ENCODE assay signal across 1 cellular context in the genomic region with DNA sequence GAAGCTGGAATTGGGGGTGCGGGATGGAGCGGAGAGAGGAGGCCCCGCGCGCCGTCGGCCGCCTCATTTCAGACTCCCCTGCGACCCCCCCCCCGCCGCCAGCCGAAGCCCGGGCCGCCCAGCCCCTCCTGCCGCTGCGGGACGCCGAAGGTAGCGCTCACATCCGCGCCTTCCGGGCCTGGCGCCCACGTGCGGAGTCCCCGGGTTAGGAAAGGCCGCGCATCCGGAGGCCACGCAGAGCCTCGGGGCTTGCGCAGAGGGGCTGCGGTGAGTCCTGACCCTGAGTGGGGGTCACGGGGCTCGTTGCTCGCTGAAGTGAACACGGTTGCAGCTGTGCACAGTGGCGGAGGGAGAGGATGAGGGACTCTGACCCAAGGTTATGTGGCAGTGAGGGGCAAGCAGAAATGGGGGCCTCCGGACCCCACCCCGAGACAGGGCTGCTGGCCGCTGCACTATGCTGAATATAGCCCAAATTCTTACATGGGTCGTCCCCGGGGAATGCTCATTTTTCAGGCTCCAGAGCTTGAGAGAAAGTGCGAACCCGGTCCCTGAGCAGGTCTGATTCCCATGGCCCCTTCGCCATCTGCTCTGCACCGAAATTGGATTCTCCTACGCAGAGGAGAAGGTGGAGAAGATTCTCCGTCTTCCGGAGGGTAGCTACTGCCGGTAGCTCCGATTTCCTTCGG.
TF ChIP-seq lines count a peak whose summit lies in the region.

No MANE protein-coding gene starts in this region.

TF ChIP-seq in HepG2, 621 proteins besides CTCF, POLR2A, EP300 and RAD21 (continued from another document and continues in another):
- TF ChIP-seq, protein P1, sequence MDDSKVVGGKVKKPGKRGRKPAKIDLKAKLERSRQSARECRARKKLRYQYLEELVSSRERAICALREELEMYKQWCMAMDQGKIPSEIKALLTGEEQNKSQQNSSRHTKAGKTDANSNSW (CRISPR knock-in tag; IDR thresholded peaks at IDR 0.05; ENCODE audit: borderline replicate concordance) = no peak; the same call in 1 of the 2 replicates
- 0 out of 2 replicates have a peak, but pooled peaks have one; percentile 65 for TF ChIP-seq SALL1 (CRISPR knock-in tag; IDR thresholded peaks at IDR 0.05)
- TF ChIP-seq, protein P2, sequence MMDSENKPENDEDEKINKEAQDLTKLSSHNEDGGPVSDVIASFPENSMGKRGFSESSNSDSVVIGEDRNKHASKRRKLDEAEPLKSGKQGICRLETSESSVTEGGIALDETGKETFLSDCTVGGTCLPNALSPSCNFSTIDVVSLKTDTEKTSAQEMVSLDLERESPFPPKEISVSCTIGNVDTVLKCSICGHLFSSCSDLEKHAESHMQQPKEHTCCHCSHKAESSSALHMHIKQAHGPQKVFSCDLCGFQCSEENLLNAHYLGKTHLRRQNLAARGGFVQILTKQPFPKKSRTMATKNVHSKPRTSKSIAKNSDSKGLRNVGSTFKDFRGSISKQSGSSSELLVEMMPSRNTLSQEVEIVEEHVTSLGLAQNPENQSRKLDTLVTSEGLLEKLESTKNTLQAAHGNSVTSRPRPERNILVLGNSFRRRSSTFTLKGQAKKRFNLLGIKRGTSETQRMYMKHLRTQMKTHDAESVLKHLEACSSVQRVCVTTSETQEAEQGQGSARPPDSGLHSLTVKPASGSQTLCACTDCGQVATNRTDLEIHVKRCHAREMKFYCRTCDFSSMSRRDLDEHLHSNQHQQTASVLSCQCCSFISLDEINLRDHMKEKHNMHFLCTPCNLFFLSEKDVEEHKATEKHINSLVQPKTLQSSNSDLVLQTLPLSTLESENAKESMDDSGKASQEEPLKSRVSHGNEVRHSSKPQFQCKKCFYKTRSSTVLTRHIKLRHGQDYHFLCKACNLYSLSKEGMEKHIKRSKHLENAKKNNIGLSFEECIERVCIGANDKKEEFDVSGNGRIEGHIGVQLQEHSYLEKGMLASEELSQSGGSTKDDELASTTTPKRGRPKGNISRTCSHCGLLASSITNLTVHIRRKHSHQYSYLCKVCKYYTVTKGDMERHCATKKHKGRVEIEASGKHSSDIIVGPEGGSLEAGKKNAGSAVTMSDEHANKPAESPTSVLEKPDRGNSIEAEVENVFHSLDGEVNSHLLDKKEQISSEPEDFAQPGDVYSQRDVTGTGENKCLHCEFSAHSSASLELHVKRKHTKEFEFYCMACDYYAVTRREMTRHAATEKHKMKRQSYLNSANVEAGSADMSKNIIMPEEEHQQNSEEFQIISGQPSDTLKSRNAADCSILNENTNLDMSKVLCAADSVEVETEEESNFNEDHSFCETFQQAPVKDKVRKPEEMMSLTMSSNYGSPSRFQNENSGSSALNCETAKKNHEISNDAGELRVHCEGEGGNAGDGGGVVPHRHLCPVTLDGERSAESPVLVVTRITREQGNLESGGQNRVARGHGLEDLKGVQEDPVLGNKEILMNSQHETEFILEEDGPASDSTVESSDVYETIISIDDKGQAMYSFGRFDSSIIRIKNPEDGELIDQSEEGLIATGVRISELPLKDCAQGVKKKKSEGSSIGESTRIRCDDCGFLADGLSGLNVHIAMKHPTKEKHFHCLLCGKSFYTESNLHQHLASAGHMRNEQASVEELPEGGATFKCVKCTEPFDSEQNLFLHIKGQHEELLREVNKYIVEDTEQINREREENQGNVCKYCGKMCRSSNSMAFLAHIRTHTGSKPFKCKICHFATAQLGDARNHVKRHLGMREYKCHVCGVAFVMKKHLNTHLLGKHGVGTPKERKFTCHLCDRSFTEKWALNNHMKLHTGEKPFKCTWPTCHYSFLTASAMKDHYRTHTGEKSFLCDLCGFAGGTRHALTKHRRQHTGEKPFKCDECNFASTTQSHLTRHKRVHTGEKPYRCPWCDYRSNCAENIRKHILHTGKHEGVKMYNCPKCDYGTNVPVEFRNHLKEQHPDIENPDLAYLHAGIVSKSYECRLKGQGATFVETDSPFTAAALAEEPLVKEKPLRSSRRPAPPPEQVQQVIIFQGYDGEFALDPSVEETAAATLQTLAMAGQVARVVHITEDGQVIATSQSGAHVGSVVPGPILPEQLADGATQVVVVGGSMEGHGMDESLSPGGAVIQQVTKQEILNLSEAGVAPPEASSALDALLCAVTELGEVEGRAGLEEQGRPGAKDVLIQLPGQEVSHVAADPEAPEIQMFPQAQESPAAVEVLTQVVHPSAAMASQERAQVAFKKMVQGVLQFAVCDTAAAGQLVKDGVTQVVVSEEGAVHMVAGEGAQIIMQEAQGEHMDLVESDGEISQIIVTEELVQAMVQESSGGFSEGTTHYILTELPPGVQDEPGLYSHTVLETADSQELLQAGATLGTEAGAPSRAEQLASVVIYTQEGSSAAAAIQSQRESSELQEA (CRISPR knock-in tag; IDR thresholded peaks at IDR 0.05; ENCODE audit: not compliant biosample characterization) = peak; percentile 61
- peak; percentile 64 for TF ChIP-seq PHF8 (CRISPR knock-in tag; IDR thresholded peaks at IDR 0.05)
- 0 out of 2 replicates have a peak, but pooled peaks have one; percentile 43 for TF ChIP-seq ZNF672 (CRISPR knock-in tag; IDR thresholded peaks at IDR 0.05)
- TF ChIP-seq TCF7L2 (IDR thresholded peaks at IDR 0.05; ENCODE audit: low read depth, low read length) = no peak
- TF ChIP-seq GABPA (IDR thresholded peaks at IDR 0.05; ENCODE audit: low read depth, low read length) = peak; percentile 33
- no peak for TF ChIP-seq GABPA (CRISPR knock-in tag; IDR thresholded peaks at IDR 0.05; ENCODE audit: low read depth)
- TF ChIP-seq, protein P3, sequence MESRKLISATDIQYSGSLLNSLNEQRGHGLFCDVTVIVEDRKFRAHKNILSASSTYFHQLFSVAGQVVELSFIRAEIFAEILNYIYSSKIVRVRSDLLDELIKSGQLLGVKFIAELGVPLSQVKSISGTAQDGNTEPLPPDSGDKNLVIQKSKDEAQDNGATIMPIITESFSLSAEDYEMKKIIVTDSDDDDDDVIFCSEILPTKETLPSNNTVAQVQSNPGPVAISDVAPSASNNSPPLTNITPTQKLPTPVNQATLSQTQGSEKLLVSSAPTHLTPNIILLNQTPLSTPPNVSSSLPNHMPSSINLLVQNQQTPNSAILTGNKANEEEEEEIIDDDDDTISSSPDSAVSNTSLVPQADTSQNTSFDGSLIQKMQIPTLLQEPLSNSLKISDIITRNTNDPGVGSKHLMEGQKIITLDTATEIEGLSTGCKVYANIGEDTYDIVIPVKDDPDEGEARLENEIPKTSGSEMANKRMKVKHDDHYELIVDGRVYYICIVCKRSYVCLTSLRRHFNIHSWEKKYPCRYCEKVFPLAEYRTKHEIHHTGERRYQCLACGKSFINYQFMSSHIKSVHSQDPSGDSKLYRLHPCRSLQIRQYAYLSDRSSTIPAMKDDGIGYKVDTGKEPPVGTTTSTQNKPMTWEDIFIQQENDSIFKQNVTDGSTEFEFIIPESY (CRISPR knock-in tag; IDR thresholded peaks at IDR 0.05) = no peak
- peak; percentile 76; the same call in 1 of the 2 replicates for TF ChIP-seq ZNF333 (CRISPR knock-in tag; IDR thresholded peaks at IDR 0.05; ENCODE audit: borderline replicate concordance)
- TF ChIP-seq, protein P4, sequence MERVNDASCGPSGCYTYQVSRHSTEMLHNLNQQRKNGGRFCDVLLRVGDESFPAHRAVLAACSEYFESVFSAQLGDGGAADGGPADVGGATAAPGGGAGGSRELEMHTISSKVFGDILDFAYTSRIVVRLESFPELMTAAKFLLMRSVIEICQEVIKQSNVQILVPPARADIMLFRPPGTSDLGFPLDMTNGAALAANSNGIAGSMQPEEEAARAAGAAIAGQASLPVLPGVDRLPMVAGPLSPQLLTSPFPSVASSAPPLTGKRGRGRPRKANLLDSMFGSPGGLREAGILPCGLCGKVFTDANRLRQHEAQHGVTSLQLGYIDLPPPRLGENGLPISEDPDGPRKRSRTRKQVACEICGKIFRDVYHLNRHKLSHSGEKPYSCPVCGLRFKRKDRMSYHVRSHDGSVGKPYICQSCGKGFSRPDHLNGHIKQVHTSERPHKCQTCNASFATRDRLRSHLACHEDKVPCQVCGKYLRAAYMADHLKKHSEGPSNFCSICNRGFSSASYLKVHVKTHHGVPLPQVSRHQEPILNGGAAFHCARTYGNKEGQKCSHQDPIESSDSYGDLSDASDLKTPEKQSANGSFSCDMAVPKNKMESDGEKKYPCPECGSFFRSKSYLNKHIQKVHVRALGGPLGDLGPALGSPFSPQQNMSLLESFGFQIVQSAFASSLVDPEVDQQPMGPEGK (CRISPR knock-in tag; IDR thresholded peaks at IDR 0.05) = no peak
- TF ChIP-seq ZNF839 (CRISPR knock-in tag; IDR thresholded peaks at IDR 0.05; ENCODE audit: borderline replicate concordance) = no peak
- TF ChIP-seq, protein P5, sequence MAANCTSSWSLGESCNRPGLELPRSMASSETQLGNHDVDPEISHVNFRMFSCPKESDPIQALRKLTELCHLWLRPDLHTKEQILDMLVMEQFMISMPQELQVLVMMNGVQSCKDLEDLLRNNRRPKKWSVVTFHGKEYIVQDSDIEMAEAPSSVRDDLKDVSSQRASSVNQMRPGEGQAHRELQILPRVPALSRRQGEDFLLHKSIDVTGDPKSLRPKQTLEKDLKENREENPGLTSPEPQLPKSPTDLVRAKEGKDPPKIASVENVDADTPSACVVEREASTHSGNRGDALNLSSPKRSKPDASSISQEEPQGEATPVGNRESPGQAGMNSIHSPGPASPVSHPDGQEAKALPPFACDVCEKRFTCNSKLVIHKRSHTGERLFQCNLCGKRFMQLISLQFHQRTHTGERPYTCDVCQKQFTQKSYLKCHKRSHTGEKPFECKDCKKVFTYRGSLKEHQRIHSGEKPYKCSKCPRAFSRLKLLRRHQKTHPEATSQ (CRISPR knock-in tag; IDR thresholded peaks at IDR 0.05; ENCODE audit: borderline replicate concordance) = no peak
- 0 out of 2 replicates have a peak, but pooled peaks have one; percentile 4 for TF ChIP-seq IRX3 (CRISPR knock-in tag; IDR thresholded peaks at IDR 0.05; ENCODE audit: borderline replicate concordance, low read depth)
- TF ChIP-seq, protein P6, sequence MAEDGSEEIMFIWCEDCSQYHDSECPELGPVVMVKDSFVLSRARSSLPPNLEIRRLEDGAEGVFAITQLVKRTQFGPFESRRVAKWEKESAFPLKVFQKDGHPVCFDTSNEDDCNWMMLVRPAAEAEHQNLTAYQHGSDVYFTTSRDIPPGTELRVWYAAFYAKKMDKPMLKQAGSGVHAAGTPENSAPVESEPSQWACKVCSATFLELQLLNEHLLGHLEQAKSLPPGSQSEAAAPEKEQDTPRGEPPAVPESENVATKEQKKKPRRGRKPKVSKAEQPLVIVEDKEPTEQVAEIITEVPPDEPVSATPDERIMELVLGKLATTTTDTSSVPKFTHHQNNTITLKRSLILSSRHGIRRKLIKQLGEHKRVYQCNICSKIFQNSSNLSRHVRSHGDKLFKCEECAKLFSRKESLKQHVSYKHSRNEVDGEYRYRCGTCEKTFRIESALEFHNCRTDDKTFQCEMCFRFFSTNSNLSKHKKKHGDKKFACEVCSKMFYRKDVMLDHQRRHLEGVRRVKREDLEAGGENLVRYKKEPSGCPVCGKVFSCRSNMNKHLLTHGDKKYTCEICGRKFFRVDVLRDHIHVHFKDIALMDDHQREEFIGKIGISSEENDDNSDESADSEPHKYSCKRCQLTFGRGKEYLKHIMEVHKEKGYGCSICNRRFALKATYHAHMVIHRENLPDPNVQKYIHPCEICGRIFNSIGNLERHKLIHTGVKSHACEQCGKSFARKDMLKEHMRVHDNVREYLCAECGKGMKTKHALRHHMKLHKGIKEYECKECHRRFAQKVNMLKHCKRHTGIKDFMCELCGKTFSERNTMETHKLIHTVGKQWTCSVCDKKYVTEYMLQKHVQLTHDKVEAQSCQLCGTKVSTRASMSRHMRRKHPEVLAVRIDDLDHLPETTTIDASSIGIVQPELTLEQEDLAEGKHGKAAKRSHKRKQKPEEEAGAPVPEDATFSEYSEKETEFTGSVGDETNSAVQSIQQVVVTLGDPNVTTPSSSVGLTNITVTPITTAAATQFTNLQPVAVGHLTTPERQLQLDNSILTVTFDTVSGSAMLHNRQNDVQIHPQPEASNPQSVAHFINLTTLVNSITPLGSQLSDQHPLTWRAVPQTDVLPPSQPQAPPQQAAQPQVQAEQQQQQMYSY (CRISPR knock-in tag; IDR thresholded peaks at IDR 0.05) = no peak; the same call in 1 of the 2 replicates
- TF ChIP-seq MAF1 (CRISPR knock-in tag; IDR thresholded peaks at IDR 0.05; ENCODE audit: borderline replicate concordance) = no peak
- TF ChIP-seq, protein P7, sequence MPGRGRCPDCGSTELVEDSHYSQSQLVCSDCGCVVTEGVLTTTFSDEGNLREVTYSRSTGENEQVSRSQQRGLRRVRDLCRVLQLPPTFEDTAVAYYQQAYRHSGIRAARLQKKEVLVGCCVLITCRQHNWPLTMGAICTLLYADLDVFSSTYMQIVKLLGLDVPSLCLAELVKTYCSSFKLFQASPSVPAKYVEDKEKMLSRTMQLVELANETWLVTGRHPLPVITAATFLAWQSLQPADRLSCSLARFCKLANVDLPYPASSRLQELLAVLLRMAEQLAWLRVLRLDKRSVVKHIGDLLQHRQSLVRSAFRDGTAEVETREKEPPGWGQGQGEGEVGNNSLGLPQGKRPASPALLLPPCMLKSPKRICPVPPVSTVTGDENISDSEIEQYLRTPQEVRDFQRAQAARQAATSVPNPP (CRISPR knock-in tag; IDR thresholded peaks at IDR 0.05) = no peak
- TF ChIP-seq CCAR2 (optimal IDR thresholded peaks at IDR 0.05; ENCODE audit: low read depth, low read length) = no peak
- TF ChIP-seq, protein P8, sequence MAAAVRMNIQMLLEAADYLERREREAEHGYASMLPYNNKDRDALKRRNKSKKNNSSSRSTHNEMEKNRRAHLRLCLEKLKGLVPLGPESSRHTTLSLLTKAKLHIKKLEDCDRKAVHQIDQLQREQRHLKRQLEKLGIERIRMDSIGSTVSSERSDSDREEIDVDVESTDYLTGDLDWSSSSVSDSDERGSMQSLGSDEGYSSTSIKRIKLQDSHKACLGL (CRISPR knock-in tag; IDR thresholded peaks at IDR 0.05) = peak; percentile 32; the same call in 1 of the 2 replicates
- peak; percentile 69 for TF ChIP-seq ZFY (CRISPR knock-in tag; IDR thresholded peaks at IDR 0.05)
- no peak for TF ChIP-seq RFX3 (CRISPR knock-in tag; IDR thresholded peaks at IDR 0.05)
- TF ChIP-seq ZNF468 (CRISPR knock-in tag; IDR thresholded peaks at IDR 0.05) = peak; percentile 89; the same call in 1 of the 2 replicates
- no peak for TF ChIP-seq KAT2B (IDR thresholded peaks at IDR 0.05; ENCODE audit: borderline replicate concordance, low read depth, low read length)
- TF ChIP-seq, protein P9, sequence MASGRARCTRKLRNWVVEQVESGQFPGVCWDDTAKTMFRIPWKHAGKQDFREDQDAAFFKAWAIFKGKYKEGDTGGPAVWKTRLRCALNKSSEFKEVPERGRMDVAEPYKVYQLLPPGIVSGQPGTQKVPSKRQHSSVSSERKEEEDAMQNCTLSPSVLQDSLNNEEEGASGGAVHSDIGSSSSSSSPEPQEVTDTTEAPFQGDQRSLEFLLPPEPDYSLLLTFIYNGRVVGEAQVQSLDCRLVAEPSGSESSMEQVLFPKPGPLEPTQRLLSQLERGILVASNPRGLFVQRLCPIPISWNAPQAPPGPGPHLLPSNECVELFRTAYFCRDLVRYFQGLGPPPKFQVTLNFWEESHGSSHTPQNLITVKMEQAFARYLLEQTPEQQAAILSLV (CRISPR knock-in tag; IDR thresholded peaks at IDR 0.05; ENCODE audit: borderline replicate concordance) = no peak
- no peak for TF ChIP-seq ZNF329 (CRISPR knock-in tag; IDR thresholded peaks at IDR 0.05; ENCODE audit: low read depth)
- no peak for TF ChIP-seq FOXM1 (CRISPR knock-in tag; IDR thresholded peaks at IDR 0.05)
- no peak for TF ChIP-seq ZMYM4 (CRISPR knock-in tag; IDR thresholded peaks at IDR 0.05)
- peak; percentile 71; the same call in 1 of the 2 replicates for TF ChIP-seq YEATS4 (CRISPR knock-in tag; IDR thresholded peaks at IDR 0.05; ENCODE audit: borderline replicate concordance)
- TF ChIP-seq ZMYM2 (CRISPR knock-in tag; IDR thresholded peaks at IDR 0.05) = no peak
